In the genomic region with DNA sequence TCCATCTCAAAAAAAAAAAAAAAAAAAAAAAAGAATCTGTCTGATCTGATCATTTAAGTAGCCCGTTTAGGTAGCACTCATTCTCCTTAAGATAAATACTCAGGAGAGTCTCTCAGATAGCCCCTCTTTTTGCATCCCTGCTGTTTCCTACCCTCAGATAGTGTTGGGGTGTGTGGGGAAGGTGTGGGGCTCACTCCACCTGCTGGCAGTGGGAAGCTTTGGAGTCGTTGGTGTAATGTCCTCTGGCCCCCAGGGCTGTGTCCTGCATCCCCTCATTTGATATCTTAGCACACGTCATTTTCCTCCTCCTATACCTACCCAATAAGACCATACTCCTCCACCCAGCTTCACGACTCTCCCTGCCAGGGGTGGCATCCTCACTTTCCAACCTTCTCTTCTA, we compare ENCODE assay signal across 2 cellular contexts.
TF ChIP-seq lines count a peak whose summit lies in the region.

No MANE protein-coding gene starts in this region.

TF ChIP-seq in IMR-90, 13 proteins besides CTCF, POLR2A, EP300 and RAD21:
- no peak for TF ChIP-seq FOS (IDR thresholded peaks at IDR 0.05; ENCODE audit: low read depth, low read length)
- no peak for TF ChIP-seq RFX5 (IDR thresholded peaks at IDR 0.05; ENCODE audit: low read depth, low read length)
- TF ChIP-seq NFE2L2 (IDR thresholded peaks at IDR 0.05; ENCODE audit: low read depth, low read length) = no peak
- TF ChIP-seq SMC3 (IDR thresholded peaks at IDR 0.05; ENCODE audit: low read depth, low read length) = no peak
- TF ChIP-seq CHD1 (IDR thresholded peaks at IDR 0.05; ENCODE audit: low read depth, low read length) = no peak
- TF ChIP-seq, protein P1, sequence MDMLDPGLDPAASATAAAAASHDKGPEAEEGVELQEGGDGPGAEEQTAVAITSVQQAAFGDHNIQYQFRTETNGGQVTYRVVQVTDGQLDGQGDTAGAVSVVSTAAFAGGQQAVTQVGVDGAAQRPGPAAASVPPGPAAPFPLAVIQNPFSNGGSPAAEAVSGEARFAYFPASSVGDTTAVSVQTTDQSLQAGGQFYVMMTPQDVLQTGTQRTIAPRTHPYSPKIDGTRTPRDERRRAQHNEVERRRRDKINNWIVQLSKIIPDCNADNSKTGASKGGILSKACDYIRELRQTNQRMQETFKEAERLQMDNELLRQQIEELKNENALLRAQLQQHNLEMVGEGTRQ (IDR thresholded peaks at IDR 0.05; ENCODE audit: low read depth, low read length) = no peak
- no peak for TF ChIP-seq BHLHE40 (IDR thresholded peaks at IDR 0.05; ENCODE audit: low read depth, low read length)
- TF ChIP-seq MAZ (IDR thresholded peaks at IDR 0.05; ENCODE audit: borderline replicate concordance, low read depth, low read length) = no peak
- no peak for TF ChIP-seq CEBPB (IDR thresholded peaks at IDR 0.05; ENCODE audit: low read depth, low read length)
- TF ChIP-seq MAFK (IDR thresholded peaks at IDR 0.05; ENCODE audit: low read depth, low read length) = no peak
- no peak for TF ChIP-seq MXI1 (IDR thresholded peaks at IDR 0.05; ENCODE audit: borderline replicate concordance, low read depth, low read length)
- TF ChIP-seq, protein P2, sequence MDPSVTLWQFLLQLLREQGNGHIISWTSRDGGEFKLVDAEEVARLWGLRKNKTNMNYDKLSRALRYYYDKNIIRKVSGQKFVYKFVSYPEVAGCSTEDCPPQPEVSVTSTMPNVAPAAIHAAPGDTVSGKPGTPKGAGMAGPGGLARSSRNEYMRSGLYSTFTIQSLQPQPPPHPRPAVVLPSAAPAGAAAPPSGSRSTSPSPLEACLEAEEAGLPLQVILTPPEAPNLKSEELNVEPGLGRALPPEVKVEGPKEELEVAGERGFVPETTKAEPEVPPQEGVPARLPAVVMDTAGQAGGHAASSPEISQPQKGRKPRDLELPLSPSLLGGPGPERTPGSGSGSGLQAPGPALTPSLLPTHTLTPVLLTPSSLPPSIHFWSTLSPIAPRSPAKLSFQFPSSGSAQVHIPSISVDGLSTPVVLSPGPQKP (IDR thresholded peaks at IDR 0.05; ENCODE audit: borderline replicate concordance, low read depth, low read length) = no peak
- TF ChIP-seq RCOR1 (IDR thresholded peaks at IDR 0.05; ENCODE audit: insufficient replicate concordance, low read length) = no peak

TF ChIP-seq in K562, 482 proteins besides CTCF, POLR2A, EP300 and RAD21:
- TF ChIP-seq NCOR1 (IDR thresholded peaks at IDR 0.05) (no peak), SMC3 (conservative IDR thresholded peaks at IDR 0.05; ENCODE audit: insufficient read depth, low read depth, low read length) (no peak), CCAR2 (IDR thresholded peaks at IDR 0.05; ENCODE audit: low read depth, low read length) (no peak), MED1 (CRISPR knock-in tag; IDR thresholded peaks at IDR 0.05; ENCODE audit: borderline replicate concordance) (no peak), ZNF24 (IDR thresholded peaks at IDR 0.05) (no peak), SMAD1 (IDR thresholded peaks at IDR 0.05; ENCODE audit: low read depth, low read length, partially characterized antibody) (no peak)
- TF ChIP-seq, protein P3, sequence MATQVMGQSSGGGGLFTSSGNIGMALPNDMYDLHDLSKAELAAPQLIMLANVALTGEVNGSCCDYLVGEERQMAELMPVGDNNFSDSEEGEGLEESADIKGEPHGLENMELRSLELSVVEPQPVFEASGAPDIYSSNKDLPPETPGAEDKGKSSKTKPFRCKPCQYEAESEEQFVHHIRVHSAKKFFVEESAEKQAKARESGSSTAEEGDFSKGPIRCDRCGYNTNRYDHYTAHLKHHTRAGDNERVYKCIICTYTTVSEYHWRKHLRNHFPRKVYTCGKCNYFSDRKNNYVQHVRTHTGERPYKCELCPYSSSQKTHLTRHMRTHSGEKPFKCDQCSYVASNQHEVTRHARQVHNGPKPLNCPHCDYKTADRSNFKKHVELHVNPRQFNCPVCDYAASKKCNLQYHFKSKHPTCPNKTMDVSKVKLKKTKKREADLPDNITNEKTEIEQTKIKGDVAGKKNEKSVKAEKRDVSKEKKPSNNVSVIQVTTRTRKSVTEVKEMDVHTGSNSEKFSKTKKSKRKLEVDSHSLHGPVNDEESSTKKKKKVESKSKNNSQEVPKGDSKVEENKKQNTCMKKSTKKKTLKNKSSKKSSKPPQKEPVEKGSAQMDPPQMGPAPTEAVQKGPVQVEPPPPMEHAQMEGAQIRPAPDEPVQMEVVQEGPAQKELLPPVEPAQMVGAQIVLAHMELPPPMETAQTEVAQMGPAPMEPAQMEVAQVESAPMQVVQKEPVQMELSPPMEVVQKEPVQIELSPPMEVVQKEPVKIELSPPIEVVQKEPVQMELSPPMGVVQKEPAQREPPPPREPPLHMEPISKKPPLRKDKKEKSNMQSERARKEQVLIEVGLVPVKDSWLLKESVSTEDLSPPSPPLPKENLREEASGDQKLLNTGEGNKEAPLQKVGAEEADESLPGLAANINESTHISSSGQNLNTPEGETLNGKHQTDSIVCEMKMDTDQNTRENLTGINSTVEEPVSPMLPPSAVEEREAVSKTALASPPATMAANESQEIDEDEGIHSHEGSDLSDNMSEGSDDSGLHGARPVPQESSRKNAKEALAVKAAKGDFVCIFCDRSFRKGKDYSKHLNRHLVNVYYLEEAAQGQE (CRISPR knock-in tag; IDR thresholded peaks at IDR 0.05; ENCODE audit: low read depth) = no peak
TF ChIP-seq in K562: peak in this region for 0.
